Comparison of ENCODE assay signal across 1 cellular context in the genomic region with DNA sequence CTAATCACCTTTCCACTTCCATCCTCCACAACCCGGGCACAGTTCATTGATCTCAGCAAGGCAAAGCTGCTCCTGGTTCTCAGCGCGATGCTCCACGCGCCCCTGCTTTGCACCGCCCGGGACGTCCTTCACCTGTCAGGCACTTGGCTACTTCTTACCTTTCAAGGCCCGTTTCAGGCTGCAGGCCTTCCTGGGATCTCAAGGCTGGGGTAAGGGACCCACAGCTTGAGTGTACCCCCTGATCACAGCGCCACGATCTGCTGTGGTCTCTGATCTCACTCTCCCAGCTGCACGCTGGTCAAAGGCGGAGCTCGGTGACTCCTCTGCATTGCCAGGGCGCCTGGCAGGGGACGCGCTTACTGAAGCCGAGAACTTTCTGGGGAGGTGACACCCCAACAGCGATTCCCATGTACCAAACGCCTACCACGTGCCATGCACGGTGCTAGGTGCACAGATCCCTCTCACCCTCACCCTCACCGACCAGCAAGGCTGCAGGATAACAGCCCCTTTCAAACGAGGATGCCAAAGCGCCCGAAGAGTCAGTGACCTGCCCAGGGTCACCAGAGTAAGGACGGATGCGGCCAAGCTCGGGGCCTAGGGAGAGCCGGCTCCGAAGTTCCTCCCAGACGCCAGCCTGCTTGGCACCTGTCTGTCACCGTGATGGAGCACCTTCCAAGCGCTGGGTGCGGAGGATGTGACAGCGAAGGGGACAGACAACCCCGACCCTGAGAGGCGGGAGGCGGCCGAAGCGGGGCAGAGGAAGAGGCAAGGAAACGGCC.
TF ChIP-seq lines count a peak whose summit lies in the region.

No MANE protein-coding gene starts in this region.

TF ChIP-seq in K562, 482 proteins besides CTCF, POLR2A, EP300 and RAD21 (continues in another document):
- TF ChIP-seq ZKSCAN8 (CRISPR knock-in tag; IDR thresholded peaks at IDR 0.05) (no peak), OTX1 (CRISPR knock-in tag; IDR thresholded peaks at IDR 0.05) (no peak), ZBTB9 (CRISPR knock-in tag; IDR thresholded peaks at IDR 0.05) (no peak), ARID2 (IDR thresholded peaks at IDR 0.05) (no peak), ZBTB17 (CRISPR knock-in tag; IDR thresholded peaks at IDR 0.05) (0 out of 2 replicates have a peak, but pooled peaks have one; percentile 8), TFAP4 (CRISPR knock-in tag; IDR thresholded peaks at IDR 0.05; ENCODE audit: borderline replicate concordance) (peak; percentile 78), SMARCE1 (IDR thresholded peaks at IDR 0.05) (0 out of 2 replicates have a peak, but pooled peaks have one; percentile 12), MEF2D (tag; conservative IDR thresholded peaks at IDR 0.05; ENCODE audit: low read depth) (no peak), SAFB (IDR thresholded peaks at IDR 0.05; ENCODE audit: borderline replicate concordance, low read depth, low read length) (no peak), RB1 (IDR thresholded peaks at IDR 0.05; ENCODE audit: low read depth) (no peak), MEIS2 (IDR thresholded peaks at IDR 0.05; ENCODE audit: partially characterized antibody) (peak; percentile 97), CC2D1A (IDR thresholded peaks at IDR 0.05) (no peak), HDAC8 (tag; IDR thresholded peaks at IDR 0.05) (no peak), ZNF589 (CRISPR knock-in tag; IDR thresholded peaks at IDR 0.05; ENCODE audit: low read depth) (no peak), RBBP5 (IDR thresholded peaks at IDR 0.05; ENCODE audit: borderline replicate concordance, insufficient read depth, low read length, poor library complexity, severe bottlenecking) (peak; percentile 14), IRF2 (CRISPR knock-in tag; IDR thresholded peaks at IDR 0.05) (no peak), RHOXF2B (CRISPR knock-in tag; conservative IDR thresholded peaks at IDR 0.05) (no peak), ETV1 (tag; conservative IDR thresholded peaks at IDR 0.05; ENCODE audit: low read depth) (no peak), RREB1 (CRISPR knock-in tag; IDR thresholded peaks at IDR 0.05) (no peak), ZNF146 (CRISPR knock-in tag; IDR thresholded peaks at IDR 0.05; ENCODE audit: unreplicated experiment) (no peak), HINFP (tag; conservative IDR thresholded peaks at IDR 0.05; ENCODE audit: low read depth) (no peak), HDAC2 (IDR thresholded peaks at IDR 0.05) (0 out of 2 replicates have a peak, but pooled peaks have one; percentile 13), ZNF311 (CRISPR knock-in tag; IDR thresholded peaks at IDR 0.05) (no peak), NRF1 (conservative IDR thresholded peaks at IDR 0.05 in 1 of 2, IDR thresholded peaks at IDR 0.05 in 1 of 2) (no peak), NFIX (CRISPR knock-in tag; IDR thresholded peaks at IDR 0.05; ENCODE audit: low read depth) (no peak), GATAD2A (IDR thresholded peaks at IDR 0.05) (no peak), SPI1 (IDR thresholded peaks at IDR 0.05; ENCODE audit: borderline replicate concordance, low read depth, low read length) (no peak), DIDO1 (tag; IDR thresholded peaks at IDR 0.05; ENCODE audit: low read depth) (no peak)
- TF ChIP-seq, protein P1, sequence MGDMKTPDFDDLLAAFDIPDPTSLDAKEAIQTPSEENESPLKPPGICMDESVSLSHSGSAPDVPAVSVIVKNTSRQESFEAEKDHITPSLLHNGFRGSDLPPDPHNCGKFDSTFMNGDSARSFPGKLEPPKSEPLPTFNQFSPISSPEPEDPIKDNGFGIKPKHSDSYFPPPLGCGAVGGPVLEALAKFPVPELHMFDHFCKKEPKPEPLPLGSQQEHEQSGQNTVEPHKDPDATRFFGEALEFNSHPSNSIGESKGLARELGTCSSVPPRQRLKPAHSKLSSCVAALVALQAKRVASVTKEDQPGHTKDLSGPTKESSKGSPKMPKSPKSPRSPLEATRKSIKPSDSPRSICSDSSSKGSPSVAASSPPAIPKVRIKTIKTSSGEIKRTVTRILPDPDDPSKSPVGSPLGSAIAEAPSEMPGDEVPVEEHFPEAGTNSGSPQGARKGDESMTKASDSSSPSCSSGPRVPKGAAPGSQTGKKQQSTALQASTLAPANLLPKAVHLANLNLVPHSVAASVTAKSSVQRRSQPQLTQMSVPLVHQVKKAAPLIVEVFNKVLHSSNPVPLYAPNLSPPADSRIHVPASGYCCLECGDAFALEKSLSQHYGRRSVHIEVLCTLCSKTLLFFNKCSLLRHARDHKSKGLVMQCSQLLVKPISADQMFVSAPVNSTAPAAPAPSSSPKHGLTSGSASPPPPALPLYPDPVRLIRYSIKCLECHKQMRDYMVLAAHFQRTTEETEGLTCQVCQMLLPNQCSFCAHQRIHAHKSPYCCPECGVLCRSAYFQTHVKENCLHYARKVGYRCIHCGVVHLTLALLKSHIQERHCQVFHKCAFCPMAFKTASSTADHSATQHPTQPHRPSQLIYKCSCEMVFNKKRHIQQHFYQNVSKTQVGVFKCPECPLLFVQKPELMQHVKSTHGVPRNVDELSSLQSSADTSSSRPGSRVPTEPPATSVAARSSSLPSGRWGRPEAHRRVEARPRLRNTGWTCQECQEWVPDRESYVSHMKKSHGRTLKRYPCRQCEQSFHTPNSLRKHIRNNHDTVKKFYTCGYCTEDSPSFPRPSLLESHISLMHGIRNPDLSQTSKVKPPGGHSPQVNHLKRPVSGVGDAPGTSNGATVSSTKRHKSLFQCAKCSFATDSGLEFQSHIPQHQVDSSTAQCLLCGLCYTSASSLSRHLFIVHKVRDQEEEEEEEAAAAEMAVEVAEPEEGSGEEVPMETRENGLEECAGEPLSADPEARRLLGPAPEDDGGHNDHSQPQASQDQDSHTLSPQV (IDR thresholded peaks at IDR 0.05) = peak; percentile 3; the same call in 1 of the 2 replicates
- TF ChIP-seq, protein P2, sequence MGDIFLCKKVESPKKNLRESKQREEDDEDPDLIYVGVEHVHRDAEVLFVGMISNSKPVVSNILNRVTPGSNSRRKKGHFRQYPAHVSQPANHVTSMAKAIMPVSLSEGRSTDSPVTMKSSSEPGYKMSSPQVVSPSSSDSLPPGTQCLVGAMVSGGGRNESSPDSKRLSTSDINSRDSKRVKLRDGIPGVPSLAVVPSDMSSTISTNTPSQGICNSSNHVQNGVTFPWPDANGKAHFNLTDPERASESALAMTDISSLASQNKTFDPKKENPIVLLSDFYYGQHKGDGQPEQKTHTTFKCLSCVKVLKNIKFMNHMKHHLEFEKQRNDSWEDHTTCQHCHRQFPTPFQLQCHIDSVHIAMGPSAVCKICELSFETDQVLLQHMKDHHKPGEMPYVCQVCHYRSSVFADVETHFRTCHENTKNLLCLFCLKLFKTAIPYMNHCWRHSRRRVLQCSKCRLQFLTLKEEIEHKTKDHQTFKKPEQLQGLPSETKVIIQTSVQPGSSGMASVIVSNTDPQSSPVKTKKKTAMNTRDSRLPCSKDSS (IDR thresholded peaks at IDR 0.05; ENCODE audit: low read depth, partially characterized antibody) = no peak
- TF ChIP-seq, protein P3, sequence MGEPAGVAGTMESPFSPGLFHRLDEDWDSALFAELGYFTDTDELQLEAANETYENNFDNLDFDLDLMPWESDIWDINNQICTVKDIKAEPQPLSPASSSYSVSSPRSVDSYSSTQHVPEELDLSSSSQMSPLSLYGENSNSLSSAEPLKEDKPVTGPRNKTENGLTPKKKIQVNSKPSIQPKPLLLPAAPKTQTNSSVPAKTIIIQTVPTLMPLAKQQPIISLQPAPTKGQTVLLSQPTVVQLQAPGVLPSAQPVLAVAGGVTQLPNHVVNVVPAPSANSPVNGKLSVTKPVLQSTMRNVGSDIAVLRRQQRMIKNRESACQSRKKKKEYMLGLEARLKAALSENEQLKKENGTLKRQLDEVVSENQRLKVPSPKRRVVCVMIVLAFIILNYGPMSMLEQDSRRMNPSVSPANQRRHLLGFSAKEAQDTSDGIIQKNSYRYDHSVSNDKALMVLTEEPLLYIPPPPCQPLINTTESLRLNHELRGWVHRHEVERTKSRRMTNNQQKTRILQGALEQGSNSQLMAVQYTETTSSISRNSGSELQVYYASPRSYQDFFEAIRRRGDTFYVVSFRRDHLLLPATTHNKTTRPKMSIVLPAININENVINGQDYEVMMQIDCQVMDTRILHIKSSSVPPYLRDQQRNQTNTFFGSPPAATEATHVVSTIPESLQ (CRISPR knock-in tag; IDR thresholded peaks at IDR 0.05) = no peak
- TF ChIP-seq, protein P4, sequence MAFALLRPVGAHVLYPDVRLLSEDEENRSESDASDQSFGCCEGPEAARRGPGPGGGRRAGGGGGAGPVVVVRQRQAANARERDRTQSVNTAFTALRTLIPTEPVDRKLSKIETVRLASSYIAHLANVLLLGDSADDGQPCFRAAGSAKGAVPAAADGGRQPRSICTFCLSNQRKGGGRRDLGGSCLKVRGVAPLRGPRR (CRISPR knock-in tag; IDR thresholded peaks at IDR 0.05) = no peak
- TF ChIP-seq, protein P5, sequence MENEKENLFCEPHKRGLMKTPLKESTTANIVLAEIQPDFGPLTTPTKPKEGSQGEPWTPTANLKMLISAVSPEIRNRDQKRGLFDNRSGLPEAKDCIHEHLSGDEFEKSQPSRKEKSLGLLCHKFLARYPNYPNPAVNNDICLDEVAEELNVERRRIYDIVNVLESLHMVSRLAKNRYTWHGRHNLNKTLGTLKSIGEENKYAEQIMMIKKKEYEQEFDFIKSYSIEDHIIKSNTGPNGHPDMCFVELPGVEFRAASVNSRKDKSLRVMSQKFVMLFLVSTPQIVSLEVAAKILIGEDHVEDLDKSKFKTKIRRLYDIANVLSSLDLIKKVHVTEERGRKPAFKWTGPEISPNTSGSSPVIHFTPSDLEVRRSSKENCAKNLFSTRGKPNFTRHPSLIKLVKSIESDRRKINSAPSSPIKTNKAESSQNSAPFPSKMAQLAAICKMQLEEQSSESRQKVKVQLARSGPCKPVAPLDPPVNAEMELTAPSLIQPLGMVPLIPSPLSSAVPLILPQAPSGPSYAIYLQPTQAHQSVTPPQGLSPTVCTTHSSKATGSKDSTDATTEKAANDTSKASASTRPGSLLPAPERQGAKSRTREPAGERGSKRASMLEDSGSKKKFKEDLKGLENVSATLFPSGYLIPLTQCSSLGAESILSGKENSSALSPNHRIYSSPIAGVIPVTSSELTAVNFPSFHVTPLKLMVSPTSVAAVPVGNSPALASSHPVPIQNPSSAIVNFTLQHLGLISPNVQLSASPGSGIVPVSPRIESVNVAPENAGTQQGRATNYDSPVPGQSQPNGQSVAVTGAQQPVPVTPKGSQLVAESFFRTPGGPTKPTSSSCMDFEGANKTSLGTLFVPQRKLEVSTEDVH (IDR thresholded peaks at IDR 0.05; ENCODE audit: low read depth, partially characterized antibody) = no peak
